ENCODE assay signal across 39 cellular contexts in genomic region chr13:28089065-28089464, GRCh38. TPM values are rescaled to one million over a fixed set of nuclear protein-coding genes. Genes with fewer than 3 reads are reported as not detected.
"Had no signal": no experiment of that assay in that cellular context is flagged by ENCODE, and none has a peak within 500 bp of the region (broad histone marks: within the 10 kb centered on the region; RNA-seq: fewer than 3 reads in every experiment).

No MANE protein-coding gene starts in this region.

- H3K4me3 ChIP-seq: adrenal gland, PC-9 had no signal

- H2AFZ ChIP-seq: PC-9 had no signal

- ATAC-seq: activated CD8-positive, alpha-beta memory T cell treated with anti-CD3 and anti-CD28 coated beads, Interleukin-2, amount 10 ng/mL, durations not matched to agents 7 days and 5 days; activated naive CD4-positive, alpha-beta T cell treated with anti-CD3 and anti-CD28 coated beads, Interleukin-2, amount 50 U/mL, for 72 hours; activated T-cell treated with anti-CD3 and anti-CD28 coated beads, Interleukin-2, amount 50 U/mL, for 72 hours; Right ventricle myocardium inferior; SK-N-SH treated with all-trans-retinoic acid at 6 μM for 48 hours; T-cell; T-helper 17 cell had no signal

- H3K27me3 ChIP-seq: adrenal gland had no signal

- DNase-seq: activated CD4-positive, alpha-beta memory T cell treated with anti-CD3 and anti-CD28 coated beads, Interleukin-2, amount 10 ng/mL, durations not matched to agents 7 days and 5 days; activated CD4-positive, alpha-beta T cell treated with anti-CD3 and anti-CD28 coated beads for 1 hour; activated CD4-positive, alpha-beta T cell treated with anti-CD3 and anti-CD28 coated beads for 48 hours; activated CD4-positive, CD25-positive, alpha-beta regulatory T cell; activated CD8-positive, alpha-beta memory T cell treated with anti-CD3 and anti-CD28 coated beads for 24 hours; activated CD8-positive, alpha-beta memory T cell treated with anti-CD3 and anti-CD28 coated beads, Interleukin-2, amount 10 ng/mL, durations not matched to agents 7 days and 5 days; activated CD8-positive, alpha-beta memory T cell treated with anti-CD3 and anti-CD28 coated beads, Interleukin-2, amount 50 U/mL, for 48 hours; activated gamma-delta T cell; activated naive CD4-positive, alpha-beta T cell treated with anti-CD3 and anti-CD28 coated beads for 36 hours; activated T-cell treated with anti-CD3 and anti-CD28 coated beads, Interleukin-2, amount 50 U/mL, for 72 hours; adrenal gland; caudate nucleus; Karpas-422; KBM-7; NCI-H1105; NCI-H1417 treated with DMSO at 0.1 percent for 48 hours; NCI-H187 treated with DMSO at 0.1 percent for 48 hours; NCI-H2081 treated with DMSO at 0.1 percent for 48 hours; NCI-H510A; NCI-H526; NCI-H82; NK-92 treated with Interleukin-12 subunit alpha and Interleukin-12 subunit beta, amount 100 ng/mL, for 24 hours; PC-9; SIG-M5; T-cell; T-helper 17 cell; T-helper 9 cell; WERI-Rb-1 had no signal

- FAIRE-seq: astrocyte, bronchial epithelial cell, RCC 7860 had no signal

- H3K27ac ChIP-seq: adrenal gland, PC-9, RWPE1, WERI-Rb-1 had no signal

- H3K4me1 ChIP-seq: adrenal gland had no signal

- H3K4me2 ChIP-seq: PC-9 had no signal

- H3K36me3 ChIP-seq: adrenal gland, WERI-Rb-1 had no signal

- H3K9me3 ChIP-seq: adrenal gland had no signal

RNA-seq across cellular contexts. Expression of gene FLT3, which starts 11.3 kb away (rescaled TPM):
- total RNA-seq: activated CD4-positive, alpha-beta memory T cell treated with anti-CD3 and anti-CD28 coated beads, Interleukin-2, amount 10 ng/mL, durations not matched to agents 7 days and 5 days; activated CD8-positive, alpha-beta memory T cell treated with anti-CD3 and anti-CD28 coated beads, Interleukin-2, amount 10 ng/mL, durations not matched to agents 7 days and 5 days; activated naive CD4-positive, alpha-beta T cell treated with anti-CD3 and anti-CD28 coated beads for 36 hours; activated naive CD4-positive, alpha-beta T cell treated with anti-CD3 and anti-CD28 coated beads, Interleukin-2, amount 50 U/mL, for 72 hours; activated T-helper 2 cell treated with anti-CD3 and anti-CD28 coated beads, Interferon-gamma antibody, Interleukin-2, Interleukin-4, amounts not matched to agents 10 μg/mL and 5 μg/mL and 100 μg/mL, durations not matched to agents 14 hours and 24 hours and 36 hours; astrocyte; bronchial epithelial cell; MCF 10A; OCI-LY7; PC-9; Right ventricle myocardium inferior; SK-MEL-5 had no signal
